8 cellular contexts compared by ENCODE assay signal in the genomic region with DNA sequence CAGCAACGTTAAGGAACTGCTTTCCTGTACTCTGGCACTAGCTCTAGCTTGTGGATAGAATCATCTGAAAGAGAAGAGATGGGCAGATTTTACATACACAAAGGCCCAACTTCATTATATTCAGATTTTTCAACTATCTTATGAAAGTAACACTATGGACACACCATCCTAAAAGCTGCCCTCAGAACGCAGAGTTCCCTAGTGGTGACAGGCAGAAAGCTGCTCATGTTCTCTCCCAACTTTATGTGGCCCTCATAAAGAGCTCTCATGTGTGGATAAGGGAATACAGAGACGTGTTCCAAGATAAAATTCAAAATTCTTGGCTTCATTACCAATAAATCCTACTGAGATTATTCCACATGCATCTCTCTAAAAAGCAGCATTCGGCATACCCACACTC. TPM values are rescaled to one million over a fixed set of nuclear protein-coding genes. Genes with fewer than 3 reads are reported as not detected.
DNase-seq lines count a peak whose midpoint lies in the region; ATAC-seq, FAIRE-seq and TF ChIP-seq lines count a peak whose summit lies in the region.

No MANE protein-coding gene starts in this region.

- in situ Hi-C loops in HepG2 (cut with HindIII; ENCODE audit: extremely low pct_ligation_motif_present, low pct_unique_long_range_greater_than_20kb) = loop anchor here (5.0 kb wide), 1 partner anchor 105 kb away; no protein-coding TSS in a partner anchor

- no peak for FAIRE-seq in HepG2 (lab: Jason Lieb, UNC)

- H3K36me3 Mint-ChIP-seq in activated naive CD4-positive, alpha-beta T cell treated with anti-CD3 and anti-CD28 coated beads, Interleukin-2, amount 50 U/mL, for 24 hours = peaks cover 3% of the 10 kb centered on the region
- H3K36me3 Mint-ChIP-seq in activated naive CD8-positive, alpha-beta T cell treated with anti-CD3 and anti-CD28 coated beads, Interleukin-2, amount 50 U/mL, for 24 hours (ENCODE audit: low read depth) = peaks cover 5% of the 10 kb centered on the region

- H3K4me3 Mint-ChIP-seq in activated naive CD4-positive, alpha-beta T cell treated with anti-CD3 and anti-CD28 coated beads, Interleukin-2, amount 50 U/mL, for 24 hours = peak overlapping the region; percentile 89
- H3K4me3 Mint-ChIP-seq in activated naive CD8-positive, alpha-beta T cell treated with anti-CD3 and anti-CD28 coated beads, Interleukin-2, amount 50 U/mL, for 24 hours = peak overlapping the region; percentile 86

- WGBS in HepG2 (ENCODE audit: low lambda C conversion rate) = 11% methylated on average over 4 of the region's 4 CpGs
- WGBS in upper lobe of left lung, 2 donors = 31% methylated on average over 4 of the region's 4 CpGs

- intact Hi-C loops in HepG2 (cut with micrococcal nuclease; ENCODE audit: unreplicated experiment) = loop anchor here (2.0 kb wide), 1 partner anchor 233 kb away; no protein-coding TSS in a partner anchor

- no peaks in the 10 kb centered on the region for H3K27me3 Mint-ChIP-seq in activated naive CD4-positive, alpha-beta T cell treated with anti-CD3 and anti-CD28 coated beads, Interleukin-2, amount 50 U/mL, for 24 hours
- H3K27me3 Mint-ChIP-seq in activated naive CD8-positive, alpha-beta T cell treated with anti-CD3 and anti-CD28 coated beads, Interleukin-2, amount 50 U/mL, for 24 hours = no peaks in the 10 kb centered on the region

- 0 out of 5 replicates have a peak, but pooled peaks cover 0 to 2% of the 10 kb centered on the region in 2 experiments for H3K36me3 ChIP-seq in HepG2 (replicated peaks in 1 of 2; ENCODE audit: control insufficient read depth in 1 of 2, insufficient read depth in 2 of 2, low read length in 2 of 2)
- no peaks in the 10 kb centered on the region for H3K36me3 ChIP-seq in upper lobe of left lung

- H3K4me1 ChIP-seq in HepG2 (ENCODE audit: insufficient read depth, low read length) (peaks cover 47% of the 10 kb centered on the region), upper lobe of left lung (peaks cover 35 to 61% (median 41%) of the 10 kb centered on the region in 4 donors)

- H3K9me3 ChIP-seq in HepG2 (ENCODE audit: low read length) = no peaks in the 10 kb centered on the region
- H3K9me3 ChIP-seq in upper lobe of left lung = no peaks in the 10 kb centered on the region

- peaks cover 56% of the 10 kb centered on the region for H3K79me2 ChIP-seq in HepG2 (ENCODE audit: insufficient read depth, low read length)

- POLR2A ChIA-PET in HepG2 (lab: Yijun Ruan, JAX) = interaction anchor here (2.4 to 6.2 kb wide), 2 partner anchors 25 to 102 kb away, joined by 8 to 101 read pairs; partner anchors contain the start of gene MMP15

- H3K4me3 ChIP-seq in HepG2 (replicated peaks in 1 of 3; ENCODE audit: insufficient read depth in 1 of 3, low read depth in 2 of 3, low read length in 3 of 3) (peak overlapping the region; percentile 67 to 95 (median 92)), upper lobe of left lung (peak overlapping the region in 3 of 4 donors; percentile 4 to 93 (median 74))

- peak overlapping the region; percentile 91 for H3K27ac ChIP-seq in HepG2 (ENCODE audit: extremely low read length, insufficient read depth, low read length)
- H3K27ac ChIP-seq in upper lobe of left lung = peak overlapping the region; percentile 7 to 92 (median 66)

- CTCF ChIA-PET in HepG2 (lab: Yijun Ruan, JAX; ENCODE audit: low intra/inter-chr PET ratio, low total read pairs) = interaction anchor here (1.7 kb wide), 1 partner anchor 107 kb away, joined by 4 read pairs; no protein-coding TSS in a partner anchor

- H3K9ac ChIP-seq in HepG2 (ENCODE audit: insufficient read depth, low read depth, low read length) = peak overlapping the region; percentile 88

- BruUV-seq in HepG2 (replicated peaks; lab: Mats Ljungman, UMichigan) = no TSS peak

- no peak for TF ChIP-seq RAD21 in HepG2 (CRISPR knock-in tag; IDR thresholded peaks at IDR 0.05)

- no peak for TF ChIP-seq CTCF in HepG2 (CRISPR knock-in tag; IDR thresholded peaks at IDR 0.05)
- no peak for TF ChIP-seq CTCF in upper lobe of left lung (IDR thresholded peaks at IDR 0.05)

- no peak for TF ChIP-seq POLR2A in HepG2 (IDR thresholded peaks at IDR 0.05; ENCODE audit: insufficient read depth in 1 of 2, low read depth in 2 of 2, low read length in 2 of 2)
- no peak for TF ChIP-seq POLR2A in upper lobe of left lung (IDR thresholded peaks at IDR 0.05)

- no peaks in the 10 kb centered on the region for H3K27me3 ChIP-seq in HepG2 (ENCODE audit: control insufficient read depth in 1 of 2, insufficient read depth in 2 of 2, low read length in 2 of 2)
- no peaks in the 10 kb centered on the region for H3K27me3 ChIP-seq in upper lobe of left lung

- no peaks in the 10 kb centered on the region for H3K9me3 Mint-ChIP-seq in activated naive CD4-positive, alpha-beta T cell treated with anti-CD3 and anti-CD28 coated beads, Interleukin-2, amount 50 U/mL, for 24 hours
- peaks cover 3% of the 10 kb centered on the region for H3K9me3 Mint-ChIP-seq in activated naive CD8-positive, alpha-beta T cell treated with anti-CD3 and anti-CD28 coated beads, Interleukin-2, amount 50 U/mL, for 24 hours

- no peak for ATAC-seq in activated naive CD8-positive, alpha-beta T cell treated with anti-CD3 and anti-CD28 coated beads, Interleukin-2, amount 50 U/mL, for 24 hours
- ATAC-seq in HepG2 = no peak
- no peak for ATAC-seq in upper lobe of left lung (ENCODE audit: low FRiP score in 2 of 2)

- H2AFZ ChIP-seq in HepG2 (ENCODE audit: low read length) = no peak overlapping the region

- H3K4me2 ChIP-seq in HepG2 (ENCODE audit: low read depth, low read length) = peak overlapping the region; percentile 93

- DNase-seq in activated naive CD4-positive, alpha-beta T cell (lab: John Stamatoyannopoulos, UW) = no peak
- no peak for DNase-seq in activated naive CD8-positive, alpha-beta T cell treated with anti-CD3 and anti-CD28 coated beads, Interleukin-2, amount 50 U/mL, for 24 hours
- DNase-seq in HepG2 (ENCODE audit: low spot score) (no peak), upper lobe of left lung (no peak), GF-D8 (lab: John Stamatoyannopoulos, UW) (no peak), SW480 (ENCODE audit: low spot score) (no peak), mucosa of gallbladder (ENCODE audit: low spot score) (no peak)

- H3K27ac Mint-ChIP-seq in activated naive CD4-positive, alpha-beta T cell treated with anti-CD3 and anti-CD28 coated beads, Interleukin-2, amount 50 U/mL, for 24 hours = peak overlapping the region; percentile 18
- peak overlapping the region; percentile 20 for H3K27ac Mint-ChIP-seq in activated naive CD8-positive, alpha-beta T cell treated with anti-CD3 and anti-CD28 coated beads, Interleukin-2, amount 50 U/mL, for 24 hours

- TF ChIP-seq EP300 in HepG2 (IDR thresholded peaks at IDR 0.05; ENCODE audit: low read depth in 2 of 2, low read length in 2 of 2) (no peak), HepG2 (CRISPR knock-in tag; IDR thresholded peaks at IDR 0.05; ENCODE audit: borderline replicate concordance) (no peak), upper lobe of left lung (IDR thresholded peaks at IDR 0.05) (no peak)

- peaks cover 52% of the 10 kb centered on the region for H3K4me1 Mint-ChIP-seq in activated naive CD4-positive, alpha-beta T cell treated with anti-CD3 and anti-CD28 coated beads, Interleukin-2, amount 50 U/mL, for 24 hours
- H3K4me1 Mint-ChIP-seq in activated naive CD8-positive, alpha-beta T cell treated with anti-CD3 and anti-CD28 coated beads, Interleukin-2, amount 50 U/mL, for 24 hours = peaks cover 54% of the 10 kb centered on the region

- H4K20me1 ChIP-seq in HepG2 (ENCODE audit: insufficient read depth, low read length) = peaks cover 48% of the 10 kb centered on the region

TF ChIP-seq in HepG2, 621 proteins besides CTCF, POLR2A, EP300 and RAD21:
- 0 out of 2 replicates have a peak, but pooled peaks have one; percentile 4 for TF ChIP-seq TSC22D2 (CRISPR knock-in tag; IDR thresholded peaks at IDR 0.05; ENCODE audit: borderline replicate concordance)
- peak; percentile 26; the same call in 1 of the 2 replicates for TF ChIP-seq ZNF670 (CRISPR knock-in tag; IDR thresholded peaks at IDR 0.05; ENCODE audit: borderline replicate concordance)
- no peak for TF ChIP-seq SNRNP70 (IDR thresholded peaks at IDR 0.05; ENCODE audit: low read depth, low read length)
- 0 out of 2 replicates have a peak, but pooled peaks have one; percentile 4 for TF ChIP-seq FOXJ3 (CRISPR knock-in tag; IDR thresholded peaks at IDR 0.05; ENCODE audit: borderline replicate concordance)

RNA-seq across cellular contexts. Expression of gene CFAP20, which starts 1.5 kb away (rescaled TPM):
- 87.4 and 103 TPM in 2 replicates for total RNA-seq in HepG2 (2016; rRNA removed; fragmentation: Illumina TruSeq; extraction: Trizol)
- 20.4 and 23.7 TPM in 2 replicates for total RNA-seq in HepG2 (2016; cell fraction: cytosol; rRNA removed; fragmentation: Illumina TruSeq; extraction: Trizol; ENCODE audit: low read depth)
- total RNA-seq in HepG2 (2016; cell fraction: insoluble cytoplasmic fraction; rRNA removed; fragmentation: Illumina TruSeq; extraction: Trizol) = 90.5 and 106 TPM in 2 replicates
- total RNA-seq in HepG2 (2016; cell fraction: membrane; rRNA removed; fragmentation: Illumina TruSeq; extraction: Trizol) = 20.9 and 22.6 TPM in 2 replicates
- 54.6 and 63.8 TPM in 2 replicates for total RNA-seq in HepG2 (2016; cell fraction: nucleus; rRNA removed; fragmentation: Illumina TruSeq; extraction: Trizol)
- 62.3 and 73.1 TPM in 2 replicates for polyA plus RNA-seq in HepG2 (2011; rRNA removed)
- polyA plus RNA-seq in HepG2 (2011; cell fraction: cytosol; rRNA removed) = 55.6 and 61.8 TPM in 2 replicates
- polyA plus RNA-seq in HepG2 (2011; cell fraction: nucleus; rRNA removed) = 43.8 and 64.6 TPM in 2 replicates
- 38.8 and 48.5 TPM in 2 replicates for polyA plus RNA-seq in HepG2 (2012)
- 8.6 and 8.9 TPM in 2 replicates for polyA plus RNA-seq in HepG2 (2016; cell fraction: cytosol; fragmentation: Illumina TruSeq; extraction: Trizol; ENCODE audit: low read depth)
- polyA plus RNA-seq in HepG2 (2016; cell fraction: insoluble cytoplasmic fraction; fragmentation: Illumina TruSeq; extraction: Trizol; ENCODE audit: low read depth) = 99.6 and 104 TPM in 2 replicates
- polyA plus RNA-seq in HepG2 (2016; cell fraction: membrane; fragmentation: Illumina TruSeq; extraction: Trizol; ENCODE audit: low read depth) = 10.4 and 12.5 TPM in 2 replicates
- polyA plus RNA-seq in HepG2 (2016; cell fraction: nucleus; fragmentation: Illumina TruSeq; extraction: Trizol; ENCODE audit: insufficient read depth, low read depth) = 91.7 and 107 TPM in 2 replicates
- polyA minus RNA-seq in HepG2 (2011; rRNA and poly(A)+ RNA removed; ENCODE audit: low replicate concordance) = 62.6 and 62.7 TPM in 2 replicates
- 32.8 and 51.6 TPM in 2 replicates for polyA minus RNA-seq in HepG2 (2011; cell fraction: cytosol; rRNA and poly(A)+ RNA removed)
- 30.4 and 37.3 TPM in 2 replicates for polyA minus RNA-seq in HepG2 (2011; cell fraction: nucleus; rRNA and poly(A)+ RNA removed)
- total RNA-seq in upper lobe of left lung = 10 to 100 TPM; 12.6 to 43.3 (median 26.4) TPM
- total RNA-seq in mucosa of gallbladder = 20.9 TPM
